ENCODE assay signal across 22 cellular contexts in genomic region chrX:10484683-10485247, GRCh38.
DNase-seq lines count a peak whose midpoint lies in the region; ATAC-seq and TF ChIP-seq lines count a peak whose summit lies in the region.
"Had no signal": no experiment of that assay in that cellular context is flagged by ENCODE, and none has a peak within 500 bp of the region (broad histone marks: within the 10 kb centered on the region; RNA-seq: fewer than 3 reads in every experiment).

No MANE protein-coding gene starts in this region.

- DNase-seq in EH (ENCODE audit: low read depth) (peak; percentile 43), RWPE1 (ENCODE audit: low spot score) (peak; percentile 36), dermis blood vessel endothelial cell (peak; percentile 6), right lobe of liver (no peak), dedifferentiated amniotic fluid mesenchymal stem cell (ENCODE audit: extremely low spot score) (no peak), middle frontal gyrus (ENCODE audit: extremely low spot score, low spot score) (no peak)
- no peak for DNase-seq in activated CD4-positive, alpha-beta T cell treated with anti-CD3 and anti-CD28 coated beads for 48 hours
- DNase-seq: ACHN; activated naive CD8-positive, alpha-beta T cell treated with anti-CD3 and anti-CD28 coated beads for 36 hours; DMS153; effector CD4-positive, alpha-beta T cell; Karpas-422; mucosa of descending colon; NCI-H526 treated with DMSO at 0.1 percent for 48 hours; nucleus accumbens; right cardiac atrium; stimulated activated CD4-positive, alpha-beta T cell treated with anti-CD3 and anti-CD28 coated beads, Interleukin-1b, Interleukin-23, amount 100 ng/mL, for 48 hours; stimulated activated naive CD8-positive, alpha-beta T cell treated with anti-CD3 and anti-CD28 coated beads, Interleukin-15, amount 100 ng/mL, for 72 hours; T-helper 2 cell had no signal

- H3K27ac ChIP-seq in RWPE1 (no peak overlapping the region), right lobe of liver (peak overlapping the region in 2 of 3 donors; percentile 12 to 52)
- H3K27ac ChIP-seq: HL-60 had no signal

- CTCF ChIA-PET in RWPE1 (lab: Yijun Ruan, JAX) = no interaction called here

- POLR2A ChIA-PET in RWPE1 (lab: Yijun Ruan, JAX; ENCODE audit: low non-redundant PET) = no interaction called here

- H3K9me3 ChIP-seq in right lobe of liver = no peaks in the 10 kb centered on the region
- H3K9me3 ChIP-seq: mucosa of descending colon had no signal

- H3K27me3 ChIP-seq in right lobe of liver = no peaks in the 10 kb centered on the region

- intact Hi-C loops in right lobe of liver (cut with DNase I) = no loop called here

- peak in 1 of 4 donors; percentile 14 for ATAC-seq in right lobe of liver
- ATAC-seq in HG02981 (IDR thresholded peaks at IDR 0.05; ENCODE audit: unreplicated experiment) = no peak
- ATAC-seq: activated CD4-positive, CD25-positive, alpha-beta regulatory T cell treated with anti-CD3 and anti-CD28 coated beads, Interleukin-2, amount 50 U/mL, for 24 hours; mucosa of descending colon; right cardiac atrium; stimulated activated naive CD8-positive, alpha-beta T cell treated with anti-CD3 and anti-CD28 coated beads, Interleukin-15, amount 100 ng/mL, for 72 hours had no signal

- H3K4me3 ChIP-seq in right lobe of liver = no peak overlapping the region
- H3K4me3 ChIP-seq: mucosa of descending colon had no signal

- WGBS in right lobe of liver (ENCODE audit: insufficient coverage, low coverage, low lambda C conversion rate, missing lambda C conversion rate) = 63% methylated on average over 7 of the region's 7 CpGs

- TF ChIP-seq POLR2A in right lobe of liver (IDR thresholded peaks at IDR 0.05) = no peak

- H3K36me3 ChIP-seq in right lobe of liver = no peaks in the 10 kb centered on the region

- H3K4me1 ChIP-seq in right lobe of liver = no peaks in the 10 kb centered on the region

- TF ChIP-seq CTCF in RWPE1 (conservative IDR thresholded peaks at IDR 0.05; ENCODE audit: low read depth) = no peak
- TF ChIP-seq CTCF in right lobe of liver (IDR thresholded peaks at IDR 0.05) = no peak

Comparison
In these comparisons a context has a peak if more than half of its experiments do, and no peak if none do; other contexts are left out.
1. DNase-seq: peak in EH (single experiment), RWPE1 (single experiment) and dermis blood vessel endothelial cell (single experiment); none in right lobe of liver (0 of 3), activated CD4-positive, alpha-beta T cell treated with anti-CD3 and anti-CD28 coated beads for 48 hours (single experiment), dedifferentiated amniotic fluid mesenchymal stem cell (single experiment) and middle frontal gyrus (single experiment).